ENCODE assay signal across 22 cellular contexts in genomic region chr20:39916236-39916635, GRCh38.
"Had no signal": no experiment of that assay in that cellular context is flagged by ENCODE, and none has a peak within 500 bp of the region (broad histone marks: within the 10 kb centered on the region; RNA-seq: fewer than 3 reads in every experiment).

No MANE protein-coding gene starts in this region.

- H3K27ac ChIP-seq: epithelial cell of prostate, heart right ventricle, left lung, neural progenitor cell, transverse colon, uterus had no signal

- H3K27me3 Mint-ChIP-seq: progenitor cell of endocrine pancreas; stimulated activated naive CD8-positive, alpha-beta T cell treated with anti-CD3 and anti-CD28 coated beads, Interleukin-15, amount 100 ng/mL, for 72 hours; T-cell had no signal

- H3K36me3 Mint-ChIP-seq: activated naive CD8-positive, alpha-beta T cell treated with anti-CD3 and anti-CD28 coated beads for 36 hours; mesothelial cell of epicardium; naive thymus-derived CD8-positive, alpha-beta T cell; neural progenitor cell; T-cell had no signal

- ATAC-seq: activated CD8-positive, alpha-beta T cell treated with anti-CD3 and anti-CD28 coated beads, Interleukin-2, amount 10 ng/mL, durations not matched to agents 7 days and 5 days; heart right ventricle; left lung; naive thymus-derived CD8-positive, alpha-beta T cell; stimulated activated naive CD8-positive, alpha-beta T cell treated with anti-CD3 and anti-CD28 coated beads, Interleukin-15, amount 100 ng/mL, for 72 hours; T-cell had no signal

- H3K4me3 Mint-ChIP-seq: activated CD8-positive, alpha-beta T cell treated with anti-CD3 and anti-CD28 coated beads, Interleukin-2, amount 10 ng/mL, durations not matched to agents 7 days and 5 days; activated naive CD8-positive, alpha-beta T cell treated with anti-CD3 and anti-CD28 coated beads for 36 hours; endodermal cell; mesothelial cell of epicardium; naive thymus-derived CD8-positive, alpha-beta T cell; neural progenitor cell; stimulated activated naive CD8-positive, alpha-beta T cell treated with anti-CD3 and anti-CD28 coated beads, Interleukin-15, amount 100 ng/mL, for 72 hours; T-cell; T-helper 2 cell treated with Interferon-gamma antibody and Interleukin-4, amounts not matched to agents 5 μg/mL and 100 μg/mL, for 36 hours had no signal

- DNase-seq: activated CD4-positive, alpha-beta T cell treated with anti-CD3 and anti-CD28 coated beads for 1 hour; activated CD4-positive, alpha-beta T cell treated with anti-CD3 and anti-CD28 coated beads, Interleukin-2, amount 50 U/mL, for 1 hour; activated CD8-positive, alpha-beta T cell treated with anti-CD3 and anti-CD28 coated beads, Interleukin-2, amount 10 ng/mL, durations not matched to agents 7 days and 5 days; activated gamma-delta T cell treated with Interleukin-2 at 50 U/mL for 16 hours; activated naive CD8-positive, alpha-beta T cell treated with anti-CD3 and anti-CD28 coated beads for 36 hours; activated T-cell treated with anti-CD3 and anti-CD28 coated beads, Interleukin-2, amount 50 U/mL, for 1 hour; cortex of kidney; endodermal cell; heart right ventricle; kidney; left lung; naive thymus-derived CD8-positive, alpha-beta T cell; stimulated activated CD4-positive, alpha-beta T cell treated with anti-CD3 and anti-CD28 coated beads, Interleukin-12 subunit alpha, Interleukin-12 subunit beta, amount 100 ng/mL, for 4 hours; stimulated activated naive CD8-positive, alpha-beta T cell treated with anti-CD3 and anti-CD28 coated beads, Interleukin-15, amount 100 ng/mL, for 72 hours; T-cell; transverse colon; uterus had no signal

- H3K9me3 Mint-ChIP-seq: activated naive CD8-positive, alpha-beta T cell treated with anti-CD3 and anti-CD28 coated beads for 36 hours; mesothelial cell of epicardium; neural progenitor cell; T-helper 2 cell treated with Interferon-gamma antibody and Interleukin-4, amounts not matched to agents 5 μg/mL and 100 μg/mL, for 36 hours had no signal

- H3K4me1 Mint-ChIP-seq: activated naive CD8-positive, alpha-beta T cell treated with anti-CD3 and anti-CD28 coated beads for 36 hours; mesothelial cell of epicardium; naive thymus-derived CD8-positive, alpha-beta T cell; neural progenitor cell; stimulated activated naive CD8-positive, alpha-beta T cell treated with anti-CD3 and anti-CD28 coated beads, Interleukin-15, amount 100 ng/mL, for 72 hours; T-cell had no signal

- H3K27ac Mint-ChIP-seq: activated CD8-positive, alpha-beta T cell treated with anti-CD3 and anti-CD28 coated beads, Interleukin-2, amount 10 ng/mL, durations not matched to agents 7 days and 5 days; activated naive CD8-positive, alpha-beta T cell treated with anti-CD3 and anti-CD28 coated beads for 36 hours; endodermal cell; mesothelial cell of epicardium; naive thymus-derived CD8-positive, alpha-beta T cell; neural progenitor cell; stimulated activated naive CD8-positive, alpha-beta T cell treated with anti-CD3 and anti-CD28 coated beads, Interleukin-15, amount 100 ng/mL, for 72 hours; T-cell; T-helper 2 cell treated with Interferon-gamma antibody and Interleukin-4, amounts not matched to agents 5 μg/mL and 100 μg/mL, for 36 hours had no signal
